In genomic region chr2:132347041-132347780, GRCh38 we compare ENCODE assay signal across 8 cellular contexts.
DNase-seq lines count a peak whose midpoint lies in the region; ATAC-seq, FAIRE-seq and TF ChIP-seq lines count a peak whose summit lies in the region.
"Not testable (repeated sequence)": the region's sequence is repeated elsewhere in the genome, so short reads cannot be mapped to it uniquely, and the experiment has no call there.

No MANE protein-coding gene starts in this region.

- H3K18ac ChIP-seq in trophoblast cell (ENCODE audit: low read length): peak overlapping the region; percentile 46

- H3K4me1 ChIP-seq in ES-I3 (ENCODE audit: insufficient read depth, low read length); trophoblast cell (ENCODE audit: control insufficient read depth in 1 of 2, insufficient read depth in 2 of 2, low read length in 2 of 2): not testable (repeated sequence)
- H3K4me1 ChIP-seq in PC-3 (ENCODE audit: insufficient read depth, low read length): peaks cover 11% of the 10 kb centered on the region; the same call in 1 of the 2 replicates

- DNase-seq in NCI-H1436 (lab: John Stamatoyannopoulos, UW) (peak; percentile 63), PC-3 (peak; percentile 79), MCF 10A (ENCODE audit: unreplicated experiment) (peak; percentile 78), foreskin fibroblast (peak; percentile 65 to 81), trophoblast cell (peak; percentile 40 to 60), urothelium cell line (ENCODE audit: low spot score) (peak; percentile 57)

- ATAC-seq in PC-3: peak; percentile 96

- intact Hi-C loops in PC-3 (cut with micrococcal nuclease): loop anchor here (10.0 kb wide), 1 partner anchor 328 kb away; the partner anchor contains the start of gene LYPD1
- intact Hi-C loops in MCF 10A (cut with micrococcal nuclease): loop anchor here (5.0 kb wide), 1 partner anchor 200 kb away; no protein-coding TSS in a partner anchor

- H3K27ac ChIP-seq in PC-3 (ENCODE audit: low read length): peak overlapping the region; percentile 49
- peak overlapping the region; percentile 75 for H3K27ac ChIP-seq in layer of hippocampus (ENCODE audit: low read depth, low read length)
- peak overlapping the region; percentile 58 for H3K27ac ChIP-seq in trophoblast cell (ENCODE audit: low read depth, low read length)

- not testable (repeated sequence) for H3K27me3 Mint-ChIP-seq in MCF 10A (ENCODE audit: insufficient read depth, unreplicated experiment)

- H3K4me3 Mint-ChIP-seq in MCF 10A (ENCODE audit: unreplicated experiment): peak overlapping the region; percentile 78

- peak overlapping the region; percentile 96 for H3K27ac Mint-ChIP-seq in MCF 10A (ENCODE audit: low read depth, unreplicated experiment)

- H4K12ac ChIP-seq in trophoblast cell (ENCODE audit: low read depth, low read length): peak overlapping the region; percentile 35

- H3K36me3 ChIP-seq in ES-I3 (ENCODE audit: insufficient read depth, low read length); PC-3 (ENCODE audit: low read depth, low read length); trophoblast cell (ENCODE audit: control insufficient read depth in 1 of 2, insufficient read depth in 2 of 2, low read length in 2 of 2): not testable (repeated sequence)

- POLR2A ChIA-PET in PC-3 (lab: Charles Lee; ENCODE audit: unreplicated experiment): not testable (repeated sequence)
- POLR2A ChIA-PET in MCF 10A (lab: Yijun Ruan, JAX): interaction anchor here (0.6 to 1.0 kb wide), 3 partner anchors 74 to 544 kb away, joined by 3 to 4 read pairs (median 3); no protein-coding TSS in a partner anchor

- H3K79me2 ChIP-seq in PC-3 (ENCODE audit: low read length); trophoblast cell (ENCODE audit: control insufficient read depth, insufficient read depth, low read length, poor library complexity): not testable (repeated sequence)

- H3K4me3 ChIP-seq in PC-3 (ENCODE audit: low read length): peak overlapping the region; percentile 71
- H3K4me3 ChIP-seq in foreskin fibroblast (ENCODE audit: low read depth in 1 of 2, low read length in 2 of 2): peak overlapping the region; percentile 51 to 63
- H3K4me3 ChIP-seq in trophoblast cell (ENCODE audit: low read depth, low read length): not testable (repeated sequence)

- H2BK120ac ChIP-seq in trophoblast cell (ENCODE audit: insufficient read depth, low read length, poor library complexity): not testable (repeated sequence)

- not testable (repeated sequence) for H3K23ac ChIP-seq in trophoblast cell (ENCODE audit: low read length)

- H2AK5ac ChIP-seq in trophoblast cell (ENCODE audit: low read length): not testable (repeated sequence)

- peak overlapping the region; percentile 63 for H3K9ac ChIP-seq in ES-I3 (ENCODE audit: low read depth, low read length)
- H3K9ac ChIP-seq in PC-3 (ENCODE audit: low read length): peak overlapping the region; percentile 78
- H3K9ac ChIP-seq in trophoblast cell (ENCODE audit: low read length): peak overlapping the region; percentile 70

- H3K79me1 ChIP-seq in trophoblast cell (ENCODE audit: low read length): not testable (repeated sequence)

- not testable (repeated sequence) for H3K9me2 ChIP-seq in PC-3 (replicated peaks; ENCODE audit: low read length)

- H3K4me1 Mint-ChIP-seq in MCF 10A (ENCODE audit: insufficient read depth, unreplicated experiment): not testable (repeated sequence)

- H2AFZ ChIP-seq in PC-3 (ENCODE audit: low read length) (peak overlapping the region; percentile 95), trophoblast cell (ENCODE audit: insufficient read depth, low read length, poor library complexity) (peak overlapping the region; percentile 71)

- H2BK12ac ChIP-seq in trophoblast cell (ENCODE audit: low read length): not testable (repeated sequence)

- H3K9me3 ChIP-seq in ES-I3 (ENCODE audit: control insufficient read depth, insufficient read depth, low read length); PC-3 (ENCODE audit: low read length); trophoblast cell (ENCODE audit: insufficient read depth, low read depth, low read length): not testable (repeated sequence)

- FAIRE-seq in urothelium cell line (lab: Jason Lieb, UNC): peak; percentile 87

- BruUV-seq in PC-3 (replicated peaks; lab: Mats Ljungman, UMichigan); MCF 10A (replicated peaks; lab: Mats Ljungman, UMichigan): not testable (repeated sequence)

- peak overlapping the region; percentile 64 for H3K4ac ChIP-seq in trophoblast cell (ENCODE audit: low read depth, low read length)

- H3K4me2 ChIP-seq in PC-3 (ENCODE audit: low read length): peak overlapping the region; percentile 83
- H3K4me2 ChIP-seq in trophoblast cell (ENCODE audit: low read length): peak overlapping the region; percentile 68

- CTCF ChIA-PET in PC-3 (lab: Charles Lee): not testable (repeated sequence)
- CTCF ChIA-PET in MCF 10A (lab: Yijun Ruan, JAX): interaction anchor here (1.3 to 2.1 kb wide), 2 partner anchors 69 to 79 kb away, joined by 4 to 7 read pairs; partner anchors contain the start of gene GPR39

- H3K27me3 ChIP-seq in PC-3 (ENCODE audit: low read length); layer of hippocampus (ENCODE audit: control insufficient read depth, insufficient read depth, low read length); trophoblast cell (ENCODE audit: insufficient read depth, low read length): not testable (repeated sequence)

- WGBS in trophoblast cell (ENCODE audit: extremely low coverage, insufficient coverage, insufficient read length): no CpG with 5 or more reads among the region's 34 CpGs

- not testable (repeated sequence) for H4K20me1 ChIP-seq in PC-3 (ENCODE audit: low read length)

- H4K91ac ChIP-seq in trophoblast cell (ENCODE audit: low read depth, low read length): peak overlapping the region; percentile 61

- H3K36me3 Mint-ChIP-seq in MCF 10A (ENCODE audit: insufficient read depth, unreplicated experiment): not testable (repeated sequence)

- peak overlapping the region; percentile 85 for H4K8ac ChIP-seq in trophoblast cell (ENCODE audit: low read depth, low read length)

- not testable (repeated sequence) for H3F3A ChIP-seq in PC-3 (ENCODE audit: low read length, unreplicated experiment)

- H3K9me3 Mint-ChIP-seq in MCF 10A (ENCODE audit: unreplicated experiment): not testable (repeated sequence)

- H3K14ac ChIP-seq in trophoblast cell (ENCODE audit: low read length): peak overlapping the region; percentile 28

- H2BK5ac ChIP-seq in trophoblast cell (ENCODE audit: low read depth, low read length, poor library complexity): not testable (repeated sequence)

- TF ChIP-seq CTCF in PC-3 (conservative IDR thresholded peaks at IDR 0.05; ENCODE audit: low read depth, low read length); MCF 10A (IDR thresholded peaks at IDR 0.05; ENCODE audit: unreplicated experiment); foreskin fibroblast (IDR thresholded peaks at IDR 0.05; ENCODE audit: low read depth, low read length): not testable (repeated sequence)
